9 cellular contexts compared by ENCODE assay signal in genomic region chr17:7478276-7479138, GRCh38. TPM values are rescaled to one million over a fixed set of nuclear protein-coding genes. Genes with fewer than 3 reads are reported as not detected.
A peak's percentile ranks its signal among the peaks of the same experiment; 100 is the strongest.
DNase-seq lines count a peak whose midpoint lies in the region; ATAC-seq and TF ChIP-seq lines count a peak whose summit lies in the region.
"Had no signal": no experiment of that assay in that cellular context is flagged by ENCODE, and none has a peak within 500 bp of the region (broad histone marks: within the 10 kb centered on the region; RNA-seq: fewer than 3 reads in every experiment).

No MANE protein-coding gene starts in this region.

- no peaks in the 10 kb centered on the region for H3K27me3 ChIP-seq in OCI-LY1 (ENCODE audit: insufficient read depth, low read length)
- H3K27me3 ChIP-seq in thoracic aorta (replicated peaks; ENCODE audit: insufficient read depth) = no peaks in the 10 kb centered on the region

- H3K4me1 ChIP-seq in OCI-LY1 (ENCODE audit: insufficient read depth, low read length, severe bottlenecking) (peaks cover 53% of the 10 kb centered on the region), thoracic aorta (ENCODE audit: control insufficient read depth in 1 of 2, low read depth in 2 of 2) (peaks cover 31 to 59% of the 10 kb centered on the region in 2 donors)

- H3K36me3 ChIP-seq in OCI-LY1 (ENCODE audit: insufficient read depth, low read length) = no peaks in the 10 kb centered on the region
- H3K36me3 ChIP-seq in thoracic aorta = no peaks in the 10 kb centered on the region

- no peaks in the 10 kb centered on the region for H3K27me3 Mint-ChIP-seq in activated T-helper 1 cell treated with anti-CD3 and anti-CD28 coated beads, Interleukin-12 subunit alpha, Interleukin-12 subunit beta, Interleukin-2, Interleukin-4 antibody, amounts not matched to agents 30 ng/mL and 10 ng/mL and 1 ng/mL, durations not matched to agents 14 hours and 24 hours and 36 hours (ENCODE audit: insufficient read depth)
- H3K27me3 Mint-ChIP-seq in naive thymus-derived CD8-positive, alpha-beta T cell = no peaks in the 10 kb centered on the region

- H4K20me1 ChIP-seq in OCI-LY1 (ENCODE audit: insufficient read depth, low read length) = no peaks in the 10 kb centered on the region

- no peaks in the 10 kb centered on the region for H3K9me3 Mint-ChIP-seq in activated T-helper 1 cell treated with anti-CD3 and anti-CD28 coated beads, Interleukin-12 subunit alpha, Interleukin-12 subunit beta, Interleukin-2, Interleukin-4 antibody, amounts not matched to agents 30 ng/mL and 10 ng/mL and 1 ng/mL, durations not matched to agents 14 hours and 24 hours and 36 hours
- H3K9me3 Mint-ChIP-seq in naive thymus-derived CD8-positive, alpha-beta T cell = no peaks in the 10 kb centered on the region

- H3K4me3 Mint-ChIP-seq in activated T-helper 1 cell treated with anti-CD3 and anti-CD28 coated beads, Interleukin-12 subunit alpha, Interleukin-12 subunit beta, Interleukin-2, Interleukin-4 antibody, amounts not matched to agents 30 ng/mL and 10 ng/mL and 1 ng/mL, durations not matched to agents 14 hours and 24 hours and 36 hours = peak overlapping the region; percentile 91
- peak overlapping the region; percentile 90 to 100 (median 98) for H3K4me3 Mint-ChIP-seq in naive thymus-derived CD8-positive, alpha-beta T cell

- peak overlapping the region; percentile 76 for H3K4me3 ChIP-seq in OCI-LY1 (ENCODE audit: low read depth, low read length, poor library complexity, severe bottlenecking)
- H3K4me3 ChIP-seq in thoracic aorta = peak overlapping the region; percentile 99

- ATAC-seq in naive thymus-derived CD8-positive, alpha-beta T cell = peak; percentile 39 to 51
- ATAC-seq in thoracic aorta (ENCODE audit: insufficient number of reproducible peaks, low FRiP score, low read depth) (peak; percentile 11), GM19455 (IDR thresholded peaks at IDR 0.05; ENCODE audit: unreplicated experiment) (no peak)

- POLR2A ChIA-PET in naive thymus-derived CD8-positive, alpha-beta T cell (lab: Charles Lee) = interaction anchor here (0.6 to 12.5 kb wide), 27 partner anchors 8 to 241 kb away, joined by 3 to 295 read pairs (median 7); partner anchors contain the start of genes ACAP1, CHRNB1, FGF11 and FXR2

- H2AFZ ChIP-seq in OCI-LY1 (ENCODE audit: low read length) = no peak overlapping the region

- peaks cover 2% of the 10 kb centered on the region for H3K36me3 Mint-ChIP-seq in activated T-helper 1 cell treated with anti-CD3 and anti-CD28 coated beads, Interleukin-12 subunit alpha, Interleukin-12 subunit beta, Interleukin-2, Interleukin-4 antibody, amounts not matched to agents 30 ng/mL and 10 ng/mL and 1 ng/mL, durations not matched to agents 14 hours and 24 hours and 36 hours (ENCODE audit: low read depth)
- peaks cover 0 to 14% (median 0%) of the 10 kb centered on the region in 3 donors for H3K36me3 Mint-ChIP-seq in naive thymus-derived CD8-positive, alpha-beta T cell

- peak overlapping the region; percentile 85 for H3K9ac ChIP-seq in OCI-LY1 (ENCODE audit: low read length)

- DNase-seq in ELF-1 (ENCODE audit: low read depth, low spot score) (peak; percentile 39), fibroblast of gingiva (ENCODE audit: low read depth) (peak; percentile 60), thoracic aorta (ENCODE audit: low spot score) (no peak), COLO829 (ENCODE audit: low spot score) (no peak)
- DNase-seq in activated T-helper 1 cell treated with anti-CD3 and anti-CD28 coated beads, Interleukin-12 subunit alpha, Interleukin-12 subunit beta, Interleukin-2, Interleukin-4 antibody, amounts not matched to agents 30 ng/mL and 10 ng/mL and 1 ng/mL, durations not matched to agents 14 hours and 24 hours and 36 hours (ENCODE audit: low spot score) = peak; percentile 39
- DNase-seq in naive thymus-derived CD8-positive, alpha-beta T cell = peak; percentile 57 to 89 (median 76)

- H3K27ac ChIP-seq in OCI-LY1 (ENCODE audit: low read depth, low read length, poor library complexity, severe bottlenecking) (peak overlapping the region; percentile 77), thoracic aorta (peak overlapping the region; percentile 99 to 100)

- TF ChIP-seq CTCF in OCI-LY1 (IDR thresholded peaks at IDR 0.05; ENCODE audit: low read length) (no peak), thoracic aorta (IDR thresholded peaks at IDR 0.05) (no peak)

- no peaks in the 10 kb centered on the region for H3K9me2 ChIP-seq in OCI-LY1 (ENCODE audit: low read depth, low read length)

- H3K79me2 ChIP-seq in OCI-LY1 (ENCODE audit: insufficient read depth, low read length) = peaks cover 12% of the 10 kb centered on the region

- intact Hi-C loops in activated T-helper 1 cell treated with anti-CD3 and anti-CD28 coated beads, Interleukin-12 subunit alpha, Interleukin-12 subunit beta, Interleukin-2, Interleukin-4 antibody, amounts not matched to agents 30 ng/mL and 10 ng/mL and 1 ng/mL, durations not matched to agents 14 hours and 24 hours and 36 hours (cut with micrococcal nuclease) = loop anchor here (1.0 kb wide), 2 partner anchors 23 to 94 kb away; no protein-coding TSS in a partner anchor

- peak overlapping the region; percentile 69 for H3K4me2 ChIP-seq in OCI-LY1 (ENCODE audit: low read length)

- H3K4me1 Mint-ChIP-seq in activated T-helper 1 cell treated with anti-CD3 and anti-CD28 coated beads, Interleukin-12 subunit alpha, Interleukin-12 subunit beta, Interleukin-2, Interleukin-4 antibody, amounts not matched to agents 30 ng/mL and 10 ng/mL and 1 ng/mL, durations not matched to agents 14 hours and 24 hours and 36 hours (ENCODE audit: low read depth) = peaks cover 49% of the 10 kb centered on the region
- H3K4me1 Mint-ChIP-seq in naive thymus-derived CD8-positive, alpha-beta T cell = peaks cover 41 to 84% (median 73%) of the 10 kb centered on the region in 4 donors

- H3K27ac Mint-ChIP-seq in activated T-helper 1 cell treated with anti-CD3 and anti-CD28 coated beads, Interleukin-12 subunit alpha, Interleukin-12 subunit beta, Interleukin-2, Interleukin-4 antibody, amounts not matched to agents 30 ng/mL and 10 ng/mL and 1 ng/mL, durations not matched to agents 14 hours and 24 hours and 36 hours = peak overlapping the region; percentile 91
- peak overlapping the region; percentile 97 to 99 (median 98) for H3K27ac Mint-ChIP-seq in naive thymus-derived CD8-positive, alpha-beta T cell

- H3K9me3 ChIP-seq in OCI-LY1 (ENCODE audit: low read length) = no peaks in the 10 kb centered on the region
- no peaks in the 10 kb centered on the region for H3K9me3 ChIP-seq in thoracic aorta

- H3F3A ChIP-seq in OCI-LY1 (ENCODE audit: insufficient read depth, low read length) = no peaks in the 10 kb centered on the region

RNA-seq across cellular contexts. Expression of gene ZBTB4, which starts 0.9 kb away (rescaled TPM):
- total RNA-seq in activated T-helper 1 cell treated with anti-CD3 and anti-CD28 coated beads, Interleukin-12 subunit alpha, Interleukin-12 subunit beta, Interleukin-2, Interleukin-4 antibody, amounts not matched to agents 30 ng/mL and 10 ng/mL and 1 ng/mL, durations not matched to agents 14 hours and 24 hours and 36 hours = 15.1 and 16.0 TPM in 2 replicates
- 100 to 1,000 TPM; 101 to 104 TPM for total RNA-seq in naive thymus-derived CD8-positive, alpha-beta T cell
- polyA plus RNA-seq in naive thymus-derived CD8-positive, alpha-beta T cell = 10 to 100 TPM; 16.8 to 28.4 (median 19.7) TPM
- total RNA-seq in thoracic aorta = 10 to 100 TPM; 56.2 to 72.3 TPM

RNA-seq across cellular contexts. Expression of gene SLC35G6, which starts 2.7 kb away (rescaled TPM):
- total RNA-seq in activated T-helper 1 cell treated with anti-CD3 and anti-CD28 coated beads, Interleukin-12 subunit alpha, Interleukin-12 subunit beta, Interleukin-2, Interleukin-4 antibody, amounts not matched to agents 30 ng/mL and 10 ng/mL and 1 ng/mL, durations not matched to agents 14 hours and 24 hours and 36 hours = not detected in 2 replicates
- not detected for total RNA-seq in naive thymus-derived CD8-positive, alpha-beta T cell
- not detected for polyA plus RNA-seq in naive thymus-derived CD8-positive, alpha-beta T cell
- not detected for total RNA-seq in thoracic aorta
- total RNA-seq: T-helper 1 cell treated with Interleukin-12 subunit alpha and Interleukin-12 subunit beta and Interleukin-4 antibody, amounts not matched to agents 30 ng/mL and 1 ng/mL, for 36 hours had no signal

RNA-seq across cellular contexts. Expression of gene POLR2A, which starts 5.7 kb away (rescaled TPM):
- total RNA-seq in activated T-helper 1 cell treated with anti-CD3 and anti-CD28 coated beads, Interleukin-12 subunit alpha, Interleukin-12 subunit beta, Interleukin-2, Interleukin-4 antibody, amounts not matched to agents 30 ng/mL and 10 ng/mL and 1 ng/mL, durations not matched to agents 14 hours and 24 hours and 36 hours = 221 and 223 TPM in 2 replicates
- 100 to 1,000 TPM; 186 to 193 TPM for total RNA-seq in naive thymus-derived CD8-positive, alpha-beta T cell
- 10 to 100 TPM; 31.1 to 68.0 (median 47.3) TPM for polyA plus RNA-seq in naive thymus-derived CD8-positive, alpha-beta T cell
- 100 to 1,000 TPM in 1 of 2 donors, 10 to 100 TPM in 1; 77.8 to 151 TPM for total RNA-seq in thoracic aorta

RNA-seq across cellular contexts. Expression of gene CHRNB1, which starts 33.6 kb away (rescaled TPM):
- 6.6 and 7.0 TPM in 2 replicates for total RNA-seq in activated T-helper 1 cell treated with anti-CD3 and anti-CD28 coated beads, Interleukin-12 subunit alpha, Interleukin-12 subunit beta, Interleukin-2, Interleukin-4 antibody, amounts not matched to agents 30 ng/mL and 10 ng/mL and 1 ng/mL, durations not matched to agents 14 hours and 24 hours and 36 hours
- total RNA-seq in naive thymus-derived CD8-positive, alpha-beta T cell = 1 to 10 TPM; 5.4 to 7.3 TPM
- polyA plus RNA-seq in naive thymus-derived CD8-positive, alpha-beta T cell = 10 to 100 TPM; 18.1 to 24.5 (median 24.3) TPM
- total RNA-seq in thoracic aorta = 10 to 100 TPM; 11.6 to 17.6 TPM

RNA-seq across cellular contexts. Expression of gene FGF11, which starts 39.2 kb away (rescaled TPM):
- 5.3 and 6.4 TPM in 2 replicates for total RNA-seq in activated T-helper 1 cell treated with anti-CD3 and anti-CD28 coated beads, Interleukin-12 subunit alpha, Interleukin-12 subunit beta, Interleukin-2, Interleukin-4 antibody, amounts not matched to agents 30 ng/mL and 10 ng/mL and 1 ng/mL, durations not matched to agents 14 hours and 24 hours and 36 hours
- 1 to 10 TPM; 2.4 to 3.0 TPM for total RNA-seq in naive thymus-derived CD8-positive, alpha-beta T cell
- under 1 TPM; 0.10 to 0.32 (median 0.22) TPM for polyA plus RNA-seq in naive thymus-derived CD8-positive, alpha-beta T cell
- total RNA-seq in thoracic aorta = under 1 TPM in 1 of 2 donors, not detected in 1; 0.68 TPM

Comparison
In these comparisons a context has a peak if more than half of its experiments do, and no peak if none do; other contexts are left out.
1. DNase-seq: peak in ELF-1 (single experiment), activated T-helper 1 cell treated with anti-CD3 and anti-CD28 coated beads, Interleukin-12 subunit alpha, Interleukin-12 subunit beta, Interleukin-2, Interleukin-4 antibody, amounts not matched to agents 30 ng/mL and 10 ng/mL and 1 ng/mL, durations not matched to agents 14 hours and 24 hours and 36 hours (single experiment), fibroblast of gingiva (single experiment) and naive thymus-derived CD8-positive, alpha-beta T cell (10 of 10); none in thoracic aorta (single experiment) and COLO829 (single experiment).